In genomic region chr3:51642462-51642861, GRCh38 we compare ENCODE assay signal across 9 cellular contexts. TPM values are rescaled to one million over a fixed set of nuclear protein-coding genes. Genes with fewer than 3 reads are reported as not detected.
A peak's percentile ranks its signal among the peaks of the same experiment; 100 is the strongest.
DNase-seq lines count a peak whose midpoint lies in the region; ATAC-seq, FAIRE-seq and TF ChIP-seq lines count a peak whose summit lies in the region.
"Had no signal": no experiment of that assay in that cellular context is flagged by ENCODE, and none has a peak within 500 bp of the region (broad histone marks: within the 10 kb centered on the region; RNA-seq: fewer than 3 reads in every experiment).

No MANE protein-coding gene starts in this region.

- H3K36me3 ChIP-seq in K562 (ENCODE audit: control insufficient read depth, insufficient read depth, low read length): peaks cover 81% of the 10 kb centered on the region; the same call in 2 of the 3 replicates

- no peak overlapping the region for H3K27ac ChIP-seq in K562 (ENCODE audit: extremely low read depth, low read depth, low read length)
- H3K27ac ChIP-seq: left lung had no signal

- peak; percentile 0 for DNase-seq in NCI-H1694 treated with DMSO at 0.1 percent for 48 hours (lab: John Stamatoyannopoulos, UW)
- no peak for DNase-seq in NCI-H1694 (lab: John Stamatoyannopoulos, UW)
- peak; percentile 53 for DNase-seq in KBM-7
- peak in 1 of 4 experiments; percentile 7 for DNase-seq in K562 (ENCODE audit: extremely low read depth in 1 of 4, low spot score in 3 of 4)
- no peak for DNase-seq in RKO (ENCODE audit: low spot score)
- DNase-seq in medulla oblongata (ENCODE audit: extremely low spot score): no peak
- DNase-seq: left lung had no signal

- POLR2A ChIA-PET in K562 (lab: Yijun Ruan, JAX): interaction anchor here (0.6 kb wide), 1 partner anchor 21 kb away, joined by 3 read pairs; no protein-coding TSS in a partner anchor

- no peak for TF ChIP-seq POLR2A in K562 (conservative IDR thresholded peaks at IDR 0.05)

- H3K4me1 ChIP-seq in K562 (replicated peaks in 1 of 2; ENCODE audit: control insufficient read depth in 2 of 2, insufficient read depth in 2 of 2, low read length in 2 of 2): no peaks in the 10 kb centered on the region
- H3K4me1 ChIP-seq: left lung had no signal

- peaks cover 3% of the 10 kb centered on the region for H3K9me1 ChIP-seq in K562 (ENCODE audit: control insufficient read depth, insufficient read depth, low read length)

- H3K27me3 Mint-ChIP-seq in nephron (ENCODE audit: low read depth): no peaks in the 10 kb centered on the region

- no peak overlapping the region for H3K4me3 Mint-ChIP-seq in nephron

- peak; percentile 10 to 51 (median 20); a peak in 3 of 6 replicates for TF ChIP-seq CTCF in K562 (IDR thresholded peaks at IDR 0.05 in 2 of 3, conservative IDR thresholded peaks at IDR 0.05 in 1 of 3; ENCODE audit: insufficient read depth in 2 of 3, low read depth in 1 of 3, low read length in 3 of 3)
- TF ChIP-seq CTCF in nephron (IDR thresholded peaks at IDR 0.05; ENCODE audit: unreplicated experiment in 3 of 3): peak; percentile 13 to 37 (median 23)

- CTCF ChIA-PET in K562 (lab: Yijun Ruan, JAX; ENCODE audit: low intra/inter-chr PET ratio): interaction anchor here (1.9 kb wide), 1 partner anchor 40 kb away, joined by 14 read pairs; no protein-coding TSS in a partner anchor

- H3K9me3 ChIP-seq in K562 (replicated peaks; ENCODE audit: control insufficient read depth, insufficient read depth, low read depth, low read length): no peaks in the 10 kb centered on the region
- H3K9me3 ChIP-seq: left lung had no signal

- peaks cover 3% of the 10 kb centered on the region for H3K9me3 Mint-ChIP-seq in nephron

- H3K36me3 Mint-ChIP-seq in nephron (ENCODE audit: low read depth): peaks cover 82% of the 10 kb centered on the region

- WGBS in K562 (ENCODE audit: insufficient coverage, low coverage, missing lambda C conversion rate): 31% methylated on average over 2 of the region's 2 CpGs

- H4K20me1 ChIP-seq in K562 (replicated peaks; ENCODE audit: control insufficient read depth, insufficient read depth, low read length): no peaks in the 10 kb centered on the region

- H3K27ac Mint-ChIP-seq in nephron: no peak overlapping the region

- H3K9ac ChIP-seq in K562 (ENCODE audit: insufficient read depth in 1 of 2, low read depth in 2 of 2, low read length in 2 of 2): no peak overlapping the region

- no peaks in the 10 kb centered on the region for H3K79me2 ChIP-seq in K562 (ENCODE audit: control insufficient read depth, insufficient read depth, low read length)

- no peaks in the 10 kb centered on the region for H3K4me1 Mint-ChIP-seq in nephron

- no peak for TF ChIP-seq EP300 in K562 (IDR thresholded peaks at IDR 0.05; ENCODE audit: low read length)

- no peak overlapping the region for H3K4me2 ChIP-seq in K562 (ENCODE audit: insufficient read depth, low read length)

- BruUV-seq in K562 (replicated peaks; lab: Mats Ljungman, UMichigan): no TSS peak

- ATAC-seq in K562 (peak; percentile 61; the same call in 2 of the 3 replicates), GM18870 (IDR thresholded peaks at IDR 0.05; ENCODE audit: unreplicated experiment) (no peak)
- ATAC-seq: left lung had no signal

- H2AFZ ChIP-seq in K562 (ENCODE audit: low read depth, low read length): no peak overlapping the region

- peak in 1 of 2 experiments; percentile 40; a peak in 2 of 4 replicates for TF ChIP-seq RAD21 in K562 (CRISPR knock-in tag; conservative IDR thresholded peaks at IDR 0.05 in 1 of 2, IDR thresholded peaks at IDR 0.05 in 1 of 2)

- intact Hi-C loops in K562 (cut with micrococcal nuclease): loop anchor here (1.0 to 5.0 kb wide), 2 partner anchors 27 to 40 kb away; no protein-coding TSS in a partner anchor

- in situ Hi-C loops in KBM-7 (cut with MboI; ENCODE audit: low pct_unique_long_range_greater_than_20kb, low sequenced_read_pairs) (no loop called here), K562 (cut with MboI) (no loop called here)

- no peak for FAIRE-seq in K562 (lab: Jason Lieb, UNC)

- H3K27me3 ChIP-seq in K562 (ENCODE audit: control insufficient read depth in 2 of 2, insufficient read depth in 2 of 2, low read length in 2 of 2): no peaks in the 10 kb centered on the region
- H3K27me3 ChIP-seq: left lung had no signal

- H3K4me3 ChIP-seq in K562: no peak overlapping the region
- H3K4me3 ChIP-seq: left lung had no signal

TF ChIP-seq in K562, 482 proteins besides CTCF, POLR2A, EP300 and RAD21:
- TF ChIP-seq ZKSCAN8 (CRISPR knock-in tag; IDR thresholded peaks at IDR 0.05): no peak
- TF ChIP-seq ADNP (tag; IDR thresholded peaks at IDR 0.05): no peak
- no peak for TF ChIP-seq ZNF134 (CRISPR knock-in tag; conservative IDR thresholded peaks at IDR 0.05)
- TF ChIP-seq CEBPB (tag; IDR thresholded peaks at IDR 0.05): 0 out of 2 replicates have a peak, but pooled peaks have one; percentile 21

RNA-seq across cellular contexts. Expression of gene TEX264, which starts 28.6 kb away (rescaled TPM):
- 12.5 and 39.2 TPM in 2 replicates for total RNA-seq in K562 (2011; cell fraction: chromatin; rRNA removed; ENCODE audit: low replicate concordance)
- total RNA-seq in K562 (2011; cell fraction: nucleolus; rRNA removed): 61.0 and 67.0 TPM in 2 replicates
- 35.3 and 41.1 TPM in 2 replicates for total RNA-seq in K562 (2011; cell fraction: nucleoplasm; rRNA removed)
- total RNA-seq in K562 (2014; rRNA removed): 31.0 and 42.5 TPM in 2 replicates
- 19.8 and 25.4 TPM in 2 replicates for total RNA-seq in K562 (2014; rRNA removed; fragmentation: Illumina TruSeq; extraction: Trizol)
- 31.3 and 34.7 TPM in 2 replicates for total RNA-seq in K562 (2015; rRNA removed; fragmentation: Illumina TruSeq; extraction: Trizol)
- total RNA-seq in K562 (2021): 29.5 and 32.1 TPM in 2 replicates
- 31.3 and 35.8 TPM in 2 replicates for polyA plus RNA-seq in K562 (2011; rRNA removed)
- 83.8 and 104 TPM in 2 replicates for polyA plus RNA-seq in K562 (2011; cell fraction: cytosol; rRNA removed)
- 35.5 and 49.7 TPM in 2 replicates for polyA plus RNA-seq in K562 (2011; cell fraction: nucleus; rRNA removed)
- polyA plus RNA-seq in K562 (2012): 26.9 and 37.0 TPM in 2 replicates
- 44.4 and 47.0 TPM in 2 replicates for polyA plus RNA-seq in K562 (2014; fragmentation: Illumina TruSeq; extraction: Trizol)
- polyA plus RNA-seq in K562 (2014; fragmentation: Nextera tagmentation; extraction: Ambion mirVana): 10 to 100 TPM in 1 of 2 experiments, 1 to 10 TPM in 1; 4.1 to 20.2 TPM
- 30.1 and 34.9 TPM in 2 replicates for polyA plus RNA-seq in K562 (2014; rRNA removed)
- polyA minus RNA-seq in K562 (2011; rRNA and poly(A)+ RNA removed): 35.9 and 38.8 TPM in 2 replicates
- polyA minus RNA-seq in K562 (2011; cell fraction: cytosol; rRNA and poly(A)+ RNA removed): 16.5 and 17.7 TPM in 2 replicates
- 12.3 and 17.1 TPM in 2 replicates for polyA minus RNA-seq in K562 (2011; cell fraction: nucleus; rRNA and poly(A)+ RNA removed)

Comparison
In these comparisons a context has a peak if more than half of its experiments do, and no peak if none do; other contexts are left out.
1. DNase-seq: peak in NCI-H1694 treated with DMSO at 0.1 percent for 48 hours (single experiment) and KBM-7 (single experiment); none in NCI-H1694 (single experiment), RKO (single experiment) and medulla oblongata (single experiment).